In genomic region chr12:64007853-64008252, GRCh38 we compare ENCODE assay signal across 17 cellular contexts.
DNase-seq lines count a peak whose midpoint lies in the region; ATAC-seq and TF ChIP-seq lines count a peak whose summit lies in the region.
"Had no signal": no experiment of that assay in that cellular context is flagged by ENCODE, and none has a peak within 500 bp of the region (broad histone marks: within the 10 kb centered on the region; RNA-seq: fewer than 3 reads in every experiment).

No MANE protein-coding gene starts in this region.

- no peaks in the 10 kb centered on the region for H4K20me1 ChIP-seq in OCI-LY3 (ENCODE audit: insufficient read depth, low read length)
- H4K20me1 ChIP-seq in osteoblast (ENCODE audit: insufficient read depth, low read length), result no peaks in the 10 kb centered on the region
- H4K20me1 ChIP-seq: BLaER1 had no signal

- H3K36me3 Mint-ChIP-seq in T-helper 2 cell treated with Interferon-gamma antibody and Interleukin-4, amounts not matched to agents 5 μg/mL and 100 μg/mL, for 36 hours (ENCODE audit: low read depth), result no peaks in the 10 kb centered on the region
- H3K36me3 Mint-ChIP-seq: CD8-positive, alpha-beta T cell; IgD-negative memory B cell had no signal

- no peak overlapping the region for H3K27ac Mint-ChIP-seq in T-helper 2 cell treated with Interferon-gamma antibody and Interleukin-4, amounts not matched to agents 5 μg/mL and 100 μg/mL, for 36 hours
- H3K27ac Mint-ChIP-seq: CD8-positive, alpha-beta T cell; IgD-negative memory B cell had no signal

- no peaks in the 10 kb centered on the region for H3K4me1 Mint-ChIP-seq in T-helper 2 cell treated with Interferon-gamma antibody and Interleukin-4, amounts not matched to agents 5 μg/mL and 100 μg/mL, for 36 hours (ENCODE audit: low read depth)
- H3K4me1 Mint-ChIP-seq: IgD-negative memory B cell had no signal

- H3K4me2 ChIP-seq in OCI-LY3 (ENCODE audit: low read length), result peak overlapping the region; percentile 69
- no peak overlapping the region for H3K4me2 ChIP-seq in osteoblast (ENCODE audit: insufficient read depth, low read length)
- H3K4me2 ChIP-seq: BLaER1, PC-9 had no signal

- no peak overlapping the region for H3K4me3 ChIP-seq in OCI-LY3 (ENCODE audit: low read length)
- no peak overlapping the region for H3K4me3 ChIP-seq in choroid plexus epithelial cell (ENCODE audit: low read depth, low read length)
- no peak overlapping the region for H3K4me3 ChIP-seq in osteoblast (ENCODE audit: insufficient read depth, low read length)
- H3K4me3 ChIP-seq in left lung, result no peak overlapping the region
- H3K4me3 ChIP-seq: BLaER1, PC-9 had no signal

- peak; percentile 81 for DNase-seq in EH (ENCODE audit: low read depth)
- DNase-seq in choroid plexus epithelial cell (ENCODE audit: low read depth), result peak; percentile 33
- no peak for DNase-seq in osteoblast (ENCODE audit: insufficient read length, low spot score, missing footprints)
- DNase-seq in left lung, result no peak
- no peak for DNase-seq in T-helper 2 cell treated with Interferon-gamma antibody and Interleukin-4, amounts not matched to agents 5 μg/mL and 100 μg/mL, for 36 hours (ENCODE audit: low spot score)
- no peak for DNase-seq in NCI-H345 (lab: John Stamatoyannopoulos, UW)
- no peak for DNase-seq in GM19240 (ENCODE audit: insufficient read length, low spot score)
- DNase-seq: CD8-positive, alpha-beta T cell; DMS79 treated with DMSO at 0.1 percent for 48 hours; GF-D8; NCI-H1105 treated with DMSO at 0.1 percent for 48 hours; NCI-H187; NCI-H69; PC-9 had no signal

- H3K36me3 ChIP-seq in OCI-LY3 (replicated peaks; ENCODE audit: low read depth, low read length) (peaks cover 18% of the 10 kb centered on the region), osteoblast (ENCODE audit: insufficient read depth, low read length) (peaks cover 3% of the 10 kb centered on the region), left lung (no peaks in the 10 kb centered on the region)
- H3K36me3 ChIP-seq: BLaER1 had no signal

- intact Hi-C loops in left lung (cut with DNase I), result no loop called here

- H3K9me3 ChIP-seq in OCI-LY3 (ENCODE audit: insufficient read depth, low read length), result peaks cover 7% of the 10 kb centered on the region
- no peaks in the 10 kb centered on the region for H3K9me3 ChIP-seq in osteoblast (ENCODE audit: low read depth, low read length)
- peaks cover 0 to 2% of the 10 kb centered on the region in 2 donors for H3K9me3 ChIP-seq in left lung
- H3K9me3 ChIP-seq: BLaER1 had no signal

- H3K27ac ChIP-seq in OCI-LY3 (ENCODE audit: low read length) (peak overlapping the region; percentile 98), osteoblast (ENCODE audit: low read depth, low read length) (peak overlapping the region; percentile 65), left lung (no peak overlapping the region)
- H3K27ac ChIP-seq: BLaER1, PC-9 had no signal

- no peaks in the 10 kb centered on the region for H3K27me3 Mint-ChIP-seq in T-helper 2 cell treated with Interferon-gamma antibody and Interleukin-4, amounts not matched to agents 5 μg/mL and 100 μg/mL, for 36 hours (ENCODE audit: low read depth)
- H3K27me3 Mint-ChIP-seq: IgD-negative memory B cell had no signal

- H3K27me3 ChIP-seq in OCI-LY3 (ENCODE audit: low read depth, low read length), result no peaks in the 10 kb centered on the region
- H3K27me3 ChIP-seq in osteoblast (ENCODE audit: insufficient read depth, low read length), result no peaks in the 10 kb centered on the region
- no peaks in the 10 kb centered on the region for H3K27me3 ChIP-seq in left lung
- H3K27me3 ChIP-seq: BLaER1 had no signal

- H3K4me3 Mint-ChIP-seq in T-helper 2 cell treated with Interferon-gamma antibody and Interleukin-4, amounts not matched to agents 5 μg/mL and 100 μg/mL, for 36 hours, result no peak overlapping the region
- H3K4me3 Mint-ChIP-seq: CD8-positive, alpha-beta T cell; IgD-negative memory B cell had no signal

- no peak overlapping the region for H3K9ac ChIP-seq in OCI-LY3 (ENCODE audit: low read length)
- H3K9ac ChIP-seq: BLaER1 had no signal

- no peak for ATAC-seq in left lung
- ATAC-seq: CD8-positive, alpha-beta T cell had no signal

- H2AFZ ChIP-seq in OCI-LY3 (ENCODE audit: low read depth, low read length) (no peak overlapping the region), osteoblast (ENCODE audit: low read length) (no peak overlapping the region)
- H2AFZ ChIP-seq: PC-9 had no signal

- H3K79me2 ChIP-seq in OCI-LY3 (ENCODE audit: low read length) (no peaks in the 10 kb centered on the region), osteoblast (ENCODE audit: insufficient read depth, low read length) (peaks cover 23% of the 10 kb centered on the region)

- no peak for TF ChIP-seq CTCF in OCI-LY3 (IDR thresholded peaks at IDR 0.05; ENCODE audit: low read depth, low read length)
- no peak for TF ChIP-seq CTCF in choroid plexus epithelial cell (conservative IDR thresholded peaks at IDR 0.05; ENCODE audit: low read depth, low read length)
- no peak for TF ChIP-seq CTCF in osteoblast (IDR thresholded peaks at IDR 0.05; ENCODE audit: extremely low read depth, low read depth, low read length)
- no peak for TF ChIP-seq CTCF in left lung (IDR thresholded peaks at IDR 0.05)

- peaks cover 46% of the 10 kb centered on the region for H3K4me1 ChIP-seq in OCI-LY3 (ENCODE audit: low read length)
- H3K4me1 ChIP-seq in osteoblast (ENCODE audit: insufficient read depth, low read length), result peaks cover 43% of the 10 kb centered on the region
- no peaks in the 10 kb centered on the region for H3K4me1 ChIP-seq in left lung
- H3K4me1 ChIP-seq: BLaER1 had no signal

- no peaks in the 10 kb centered on the region for H3K9me3 Mint-ChIP-seq in T-helper 2 cell treated with Interferon-gamma antibody and Interleukin-4, amounts not matched to agents 5 μg/mL and 100 μg/mL, for 36 hours
- H3K9me3 Mint-ChIP-seq: CD8-positive, alpha-beta T cell had no signal

Comparison
In these comparisons a context has a peak if more than half of its experiments do, and no peak if none do; other contexts are left out.
1. DNase-seq: peak in EH (single experiment) and choroid plexus epithelial cell (single experiment); none in osteoblast (single experiment), left lung (0 of 2), T-helper 2 cell treated with Interferon-gamma antibody and Interleukin-4, amounts not matched to agents 5 μg/mL and 100 μg/mL, for 36 hours (single experiment), NCI-H345 (single experiment) and GM19240 (single experiment).
2. H3K27ac ChIP-seq: peak in OCI-LY3 (single experiment) and osteoblast (single experiment); none in left lung (0 of 2).